In the genomic region with DNA sequence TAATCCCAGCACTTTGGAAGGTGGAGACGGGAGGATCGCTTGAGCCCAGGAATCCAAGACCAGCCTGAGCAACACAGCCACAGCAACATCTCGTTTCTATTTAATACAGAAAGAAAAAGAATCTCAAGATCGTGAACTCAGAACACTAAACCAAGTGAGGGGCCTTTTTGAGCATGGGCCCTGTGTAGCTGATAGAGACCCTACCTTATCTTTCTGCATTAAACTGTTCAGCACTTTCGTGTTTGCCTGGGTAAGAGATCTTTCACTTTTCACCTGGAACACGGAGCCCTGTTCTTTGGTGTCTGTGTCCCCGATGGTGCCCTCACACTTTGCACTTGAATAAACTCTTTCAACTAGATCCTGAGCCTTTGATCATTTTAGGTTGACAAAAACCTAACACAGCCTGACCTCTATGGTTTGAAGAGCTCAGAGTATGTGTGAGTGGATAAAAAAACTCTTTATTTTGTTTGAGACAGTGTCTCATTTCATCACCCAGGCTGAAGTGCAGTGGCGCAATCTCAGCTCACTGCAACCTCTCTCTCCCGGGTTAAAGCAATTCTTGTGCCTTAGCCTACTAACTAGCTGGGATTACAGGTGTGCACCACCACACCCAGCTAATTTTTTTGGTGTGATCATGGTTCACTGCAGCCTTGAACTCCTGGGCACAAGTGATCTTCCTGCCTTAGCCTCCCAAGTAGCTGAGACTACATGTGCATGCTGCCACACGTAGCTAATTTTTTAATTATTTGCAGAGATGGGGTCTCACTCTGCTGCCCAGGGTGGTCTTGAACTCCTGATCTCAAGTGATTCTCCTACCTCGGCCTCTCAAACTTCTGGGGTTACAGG, we compare ENCODE assay signal across 1 cellular context.
TF ChIP-seq lines count a peak whose summit lies in the region.

No MANE protein-coding gene starts in this region.

TF ChIP-seq in HepG2, 621 proteins besides CTCF, POLR2A, EP300 and RAD21 (continued from another document and continues in another):
- TF ChIP-seq, protein P1, sequence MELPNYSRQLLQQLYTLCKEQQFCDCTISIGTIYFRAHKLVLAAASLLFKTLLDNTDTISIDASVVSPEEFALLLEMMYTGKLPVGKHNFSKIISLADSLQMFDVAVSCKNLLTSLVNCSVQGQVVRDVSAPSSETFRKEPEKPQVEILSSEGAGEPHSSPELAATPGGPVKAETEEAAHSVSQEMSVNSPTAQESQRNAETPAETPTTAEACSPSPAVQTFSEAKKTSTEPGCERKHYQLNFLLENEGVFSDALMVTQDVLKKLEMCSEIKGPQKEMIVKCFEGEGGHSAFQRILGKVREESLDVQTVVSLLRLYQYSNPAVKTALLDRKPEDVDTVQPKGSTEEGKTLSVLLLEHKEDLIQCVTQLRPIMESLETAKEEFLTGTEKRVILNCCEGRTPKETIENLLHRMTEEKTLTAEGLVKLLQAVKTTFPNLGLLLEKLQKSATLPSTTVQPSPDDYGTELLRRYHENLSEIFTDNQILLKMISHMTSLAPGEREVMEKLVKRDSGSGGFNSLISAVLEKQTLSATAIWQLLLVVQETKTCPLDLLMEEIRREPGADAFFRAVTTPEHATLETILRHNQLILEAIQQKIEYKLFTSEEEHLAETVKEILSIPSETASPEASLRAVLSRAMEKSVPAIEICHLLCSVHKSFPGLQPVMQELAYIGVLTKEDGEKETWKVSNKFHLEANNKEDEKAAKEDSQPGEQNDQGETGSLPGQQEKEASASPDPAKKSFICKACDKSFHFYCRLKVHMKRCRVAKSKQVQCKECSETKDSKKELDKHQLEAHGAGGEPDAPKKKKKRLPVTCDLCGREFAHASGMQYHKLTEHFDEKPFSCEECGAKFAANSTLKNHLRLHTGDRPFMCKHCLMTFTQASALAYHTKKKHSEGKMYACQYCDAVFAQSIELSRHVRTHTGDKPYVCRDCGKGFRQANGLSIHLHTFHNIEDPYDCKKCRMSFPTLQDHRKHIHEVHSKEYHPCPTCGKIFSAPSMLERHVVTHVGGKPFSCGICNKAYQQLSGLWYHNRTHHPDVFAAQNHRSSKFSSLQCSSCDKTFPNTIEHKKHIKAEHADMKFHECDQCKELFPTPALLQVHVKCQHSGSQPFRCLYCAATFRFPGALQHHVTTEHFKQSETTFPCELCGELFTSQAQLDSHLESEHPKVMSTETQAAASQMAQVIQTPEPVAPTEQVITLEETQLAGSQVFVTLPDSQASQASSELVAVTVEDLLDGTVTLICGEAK (IDR thresholded peaks at IDR 0.05) = no peak
- TF ChIP-seq, protein P1 (CRISPR knock-in tag; IDR thresholded peaks at IDR 0.05) = peak; percentile 89
- TF ChIP-seq ATAD3A (CRISPR knock-in tag; IDR thresholded peaks at IDR 0.05) = no peak
- no peak for TF ChIP-seq GLI4 (CRISPR knock-in tag; IDR thresholded peaks at IDR 0.05; ENCODE audit: borderline replicate concordance)
- TF ChIP-seq ZNF557 (CRISPR knock-in tag; IDR thresholded peaks at IDR 0.05) = peak; percentile 94
- peak; percentile 100 for TF ChIP-seq ZMYM3 (CRISPR knock-in tag; IDR thresholded peaks at IDR 0.05)
- TF ChIP-seq GABPB1 (CRISPR knock-in tag; IDR thresholded peaks at IDR 0.05) = peak; percentile 52; the same call in 1 of the 2 replicates
- TF ChIP-seq, protein P2, sequence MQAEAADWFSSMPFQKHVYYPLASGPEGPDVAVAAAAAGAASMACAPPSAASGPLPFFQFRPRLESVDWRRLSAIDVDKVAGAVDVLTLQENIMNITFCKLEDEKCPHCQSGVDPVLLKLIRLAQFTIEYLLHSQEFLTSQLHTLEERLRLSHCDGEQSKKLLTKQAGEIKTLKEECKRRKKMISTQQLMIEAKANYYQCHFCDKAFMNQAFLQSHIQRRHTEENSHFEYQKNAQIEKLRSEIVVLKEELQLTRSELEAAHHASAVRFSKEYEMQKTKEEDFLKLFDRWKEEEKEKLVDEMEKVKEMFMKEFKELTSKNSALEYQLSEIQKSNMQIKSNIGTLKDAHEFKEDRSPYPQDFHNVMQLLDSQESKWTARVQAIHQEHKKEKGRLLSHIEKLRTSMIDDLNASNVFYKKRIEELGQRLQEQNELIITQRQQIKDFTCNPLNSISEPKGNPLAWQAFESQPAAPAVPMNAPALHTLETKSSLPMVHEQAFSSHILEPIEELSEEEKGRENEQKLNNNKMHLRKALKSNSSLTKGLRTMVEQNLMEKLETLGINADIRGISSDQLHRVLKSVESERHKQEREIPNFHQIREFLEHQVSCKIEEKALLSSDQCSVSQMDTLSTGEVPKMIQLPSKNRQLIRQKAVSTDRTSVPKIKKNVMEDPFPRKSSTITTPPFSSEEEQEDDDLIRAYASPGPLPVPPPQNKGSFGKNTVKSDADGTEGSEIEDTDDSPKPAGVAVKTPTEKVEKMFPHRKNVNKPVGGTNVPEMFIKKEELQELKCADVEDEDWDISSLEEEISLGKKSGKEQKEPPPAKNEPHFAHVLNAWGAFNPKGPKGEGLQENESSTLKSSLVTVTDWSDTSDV (CRISPR knock-in tag; IDR thresholded peaks at IDR 0.05) = no peak
- TF ChIP-seq, protein P3, sequence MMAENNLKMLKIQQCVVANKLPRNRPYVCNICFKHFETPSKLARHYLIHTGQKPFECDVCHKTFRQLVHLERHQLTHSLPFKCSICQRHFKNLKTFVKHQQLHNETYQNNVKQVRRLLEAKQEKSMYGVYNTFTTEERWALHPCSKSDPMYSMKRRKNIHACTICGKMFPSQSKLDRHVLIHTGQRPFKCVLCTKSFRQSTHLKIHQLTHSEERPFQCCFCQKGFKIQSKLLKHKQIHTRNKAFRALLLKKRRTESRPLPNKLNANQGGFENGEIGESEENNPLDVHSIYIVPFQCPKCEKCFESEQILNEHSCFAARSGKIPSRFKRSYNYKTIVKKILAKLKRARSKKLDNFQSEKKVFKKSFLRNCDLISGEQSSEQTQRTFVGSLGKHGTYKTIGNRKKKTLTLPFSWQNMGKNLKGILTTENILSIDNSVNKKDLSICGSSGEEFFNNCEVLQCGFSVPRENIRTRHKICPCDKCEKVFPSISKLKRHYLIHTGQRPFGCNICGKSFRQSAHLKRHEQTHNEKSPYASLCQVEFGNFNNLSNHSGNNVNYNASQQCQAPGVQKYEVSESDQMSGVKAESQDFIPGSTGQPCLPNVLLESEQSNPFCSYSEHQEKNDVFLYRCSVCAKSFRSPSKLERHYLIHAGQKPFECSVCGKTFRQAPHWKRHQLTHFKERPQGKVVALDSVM (CRISPR knock-in tag; IDR thresholded peaks at IDR 0.05) = peak; percentile 89
- TF ChIP-seq, protein P4, sequence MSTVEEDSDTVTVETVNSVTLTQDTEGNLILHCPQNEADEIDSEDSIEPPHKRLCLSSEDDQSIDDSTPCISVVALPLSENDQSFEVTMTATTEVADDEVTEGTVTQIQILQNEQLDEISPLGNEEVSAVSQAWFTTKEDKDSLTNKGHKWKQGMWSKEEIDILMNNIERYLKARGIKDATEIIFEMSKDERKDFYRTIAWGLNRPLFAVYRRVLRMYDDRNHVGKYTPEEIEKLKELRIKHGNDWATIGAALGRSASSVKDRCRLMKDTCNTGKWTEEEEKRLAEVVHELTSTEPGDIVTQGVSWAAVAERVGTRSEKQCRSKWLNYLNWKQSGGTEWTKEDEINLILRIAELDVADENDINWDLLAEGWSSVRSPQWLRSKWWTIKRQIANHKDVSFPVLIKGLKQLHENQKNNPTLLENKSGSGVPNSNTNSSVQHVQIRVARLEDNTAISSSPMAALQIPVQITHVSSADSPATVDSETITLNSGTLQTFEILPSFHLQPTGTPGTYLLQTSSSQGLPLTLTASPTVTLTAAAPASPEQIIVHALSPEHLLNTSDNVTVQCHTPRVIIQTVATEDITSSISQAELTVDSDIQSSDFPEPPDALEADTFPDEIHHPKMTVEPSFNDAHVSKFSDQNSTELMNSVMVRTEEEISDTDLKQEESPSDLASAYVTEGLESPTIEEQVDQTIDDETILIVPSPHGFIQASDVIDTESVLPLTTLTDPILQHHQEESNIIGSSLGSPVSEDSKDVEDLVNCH (CRISPR knock-in tag; IDR thresholded peaks at IDR 0.05) = no peak
- TF ChIP-seq, protein P5, sequence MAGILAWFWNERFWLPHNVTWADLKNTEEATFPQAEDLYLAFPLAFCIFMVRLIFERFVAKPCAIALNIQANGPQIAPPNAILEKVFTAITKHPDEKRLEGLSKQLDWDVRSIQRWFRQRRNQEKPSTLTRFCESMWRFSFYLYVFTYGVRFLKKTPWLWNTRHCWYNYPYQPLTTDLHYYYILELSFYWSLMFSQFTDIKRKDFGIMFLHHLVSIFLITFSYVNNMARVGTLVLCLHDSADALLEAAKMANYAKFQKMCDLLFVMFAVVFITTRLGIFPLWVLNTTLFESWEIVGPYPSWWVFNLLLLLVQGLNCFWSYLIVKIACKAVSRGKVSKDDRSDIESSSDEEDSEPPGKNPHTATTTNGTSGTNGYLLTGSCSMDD (CRISPR knock-in tag; IDR thresholded peaks at IDR 0.05) = no peak
- peak; percentile 100 for TF ChIP-seq CBX5 (CRISPR knock-in tag; IDR thresholded peaks at IDR 0.05; ENCODE audit: borderline replicate concordance)
- TF ChIP-seq YEATS4 (CRISPR knock-in tag; IDR thresholded peaks at IDR 0.05; ENCODE audit: borderline replicate concordance) = peak; percentile 84
- no peak for TF ChIP-seq ZNF180 (CRISPR knock-in tag; IDR thresholded peaks at IDR 0.05; ENCODE audit: borderline replicate concordance, low read depth)
- TF ChIP-seq MED8 (CRISPR knock-in tag; IDR thresholded peaks at IDR 0.05; ENCODE audit: insufficient replicate concordance) = peak; percentile 76
- TF ChIP-seq ZNF674 (CRISPR knock-in tag; IDR thresholded peaks at IDR 0.05; ENCODE audit: low read depth) = no peak
- no peak for TF ChIP-seq SP1 (IDR thresholded peaks at IDR 0.05)
- TF ChIP-seq SP1 (CRISPR knock-in tag; IDR thresholded peaks at IDR 0.05) = peak; percentile 59; the same call in 1 of the 2 replicates
- peak; percentile 94 for TF ChIP-seq ZMYM4 (CRISPR knock-in tag; IDR thresholded peaks at IDR 0.05)
- TF ChIP-seq ZNF446 (CRISPR knock-in tag; IDR thresholded peaks at IDR 0.05) = no peak
- TF ChIP-seq ZNF317 (CRISPR knock-in tag; IDR thresholded peaks at IDR 0.05) = no peak; the same call in none of the 2 replicates
- TF ChIP-seq NPAS2 (CRISPR knock-in tag; IDR thresholded peaks at IDR 0.05; ENCODE audit: borderline replicate concordance) = 0 out of 2 replicates have a peak, but pooled peaks have one; percentile 21
- TF ChIP-seq ZFAT (CRISPR knock-in tag; conservative IDR thresholded peaks at IDR 0.05) = peak; percentile 97
- TF ChIP-seq, protein P6, sequence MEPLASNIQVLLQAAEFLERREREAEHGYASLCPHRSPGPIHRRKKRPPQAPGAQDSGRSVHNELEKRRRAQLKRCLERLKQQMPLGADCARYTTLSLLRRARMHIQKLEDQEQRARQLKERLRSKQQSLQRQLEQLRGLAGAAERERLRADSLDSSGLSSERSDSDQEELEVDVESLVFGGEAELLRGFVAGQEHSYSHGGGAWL (CRISPR knock-in tag; IDR thresholded peaks at IDR 0.05) = 0 out of 2 replicates have a peak, but pooled peaks have one; percentile 6
- TF ChIP-seq ZNF773 (CRISPR knock-in tag; IDR thresholded peaks at IDR 0.05; ENCODE audit: borderline replicate concordance) = no peak
- TF ChIP-seq SAFB2 (CRISPR knock-in tag; IDR thresholded peaks at IDR 0.05; ENCODE audit: borderline replicate concordance, low read depth) = peak; percentile 35; the same call in 1 of the 2 replicates
- TF ChIP-seq, protein P7, sequence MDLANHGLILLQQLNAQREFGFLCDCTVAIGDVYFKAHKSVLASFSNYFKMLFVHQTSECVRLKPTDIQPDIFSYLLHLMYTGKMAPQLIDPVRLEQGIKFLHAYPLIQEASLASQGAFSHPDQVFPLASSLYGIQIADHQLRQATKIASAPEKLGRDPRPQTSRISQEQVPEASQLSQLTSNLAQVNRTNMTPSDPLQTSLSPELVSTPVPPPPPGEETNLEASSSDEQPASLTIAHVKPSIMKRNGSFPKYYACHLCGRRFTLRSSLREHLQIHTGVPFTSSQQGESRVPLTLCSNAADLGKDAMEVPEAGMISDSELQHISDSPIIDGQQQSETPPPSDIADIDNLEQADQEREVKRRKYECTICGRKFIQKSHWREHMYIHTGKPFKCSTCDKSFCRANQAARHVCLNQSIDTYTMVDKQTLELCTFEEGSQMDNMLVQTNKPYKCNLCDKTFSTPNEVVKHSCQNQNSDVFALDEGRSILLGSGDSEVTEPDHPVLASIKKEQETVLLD (CRISPR knock-in tag; IDR thresholded peaks at IDR 0.05; ENCODE audit: low read depth) = 0 out of 2 replicates have a peak, but pooled peaks have one; percentile 35
- no peak for TF ChIP-seq RAD51 (IDR thresholded peaks at IDR 0.05; ENCODE audit: borderline replicate concordance)
- TF ChIP-seq HOXD1 (CRISPR knock-in tag; IDR thresholded peaks at IDR 0.05) = peak; percentile 97
- TF ChIP-seq ZNF124 (CRISPR knock-in tag; IDR thresholded peaks at IDR 0.05) = peak; percentile 99
- no peak for TF ChIP-seq ZNF569 (CRISPR knock-in tag; IDR thresholded peaks at IDR 0.05; ENCODE audit: borderline replicate concordance)
- peak; percentile 93 for TF ChIP-seq NFIC (IDR thresholded peaks at IDR 0.05; ENCODE audit: low read length)
- peak; percentile 20; the same call in 1 of the 2 replicates for TF ChIP-seq STAT5B (CRISPR knock-in tag; IDR thresholded peaks at IDR 0.05)
- no peak for TF ChIP-seq ZFP41 (CRISPR knock-in tag; IDR thresholded peaks at IDR 0.05; ENCODE audit: borderline replicate concordance)
- TF ChIP-seq ZIK1 (CRISPR knock-in tag; IDR thresholded peaks at IDR 0.05; ENCODE audit: borderline replicate concordance, low read depth) = peak; percentile 27; the same call in 1 of the 2 replicates
